ENCODE assay signal across 1 cellular context in genomic region chr14:39704581-39704980, GRCh38.
TF ChIP-seq lines count a peak whose summit lies in the region.

No MANE protein-coding gene starts in this region.

TF ChIP-seq in GM12878, 131 proteins besides CTCF, POLR2A, EP300 and RAD21 (continued from another document):
- TF ChIP-seq, protein P1, sequence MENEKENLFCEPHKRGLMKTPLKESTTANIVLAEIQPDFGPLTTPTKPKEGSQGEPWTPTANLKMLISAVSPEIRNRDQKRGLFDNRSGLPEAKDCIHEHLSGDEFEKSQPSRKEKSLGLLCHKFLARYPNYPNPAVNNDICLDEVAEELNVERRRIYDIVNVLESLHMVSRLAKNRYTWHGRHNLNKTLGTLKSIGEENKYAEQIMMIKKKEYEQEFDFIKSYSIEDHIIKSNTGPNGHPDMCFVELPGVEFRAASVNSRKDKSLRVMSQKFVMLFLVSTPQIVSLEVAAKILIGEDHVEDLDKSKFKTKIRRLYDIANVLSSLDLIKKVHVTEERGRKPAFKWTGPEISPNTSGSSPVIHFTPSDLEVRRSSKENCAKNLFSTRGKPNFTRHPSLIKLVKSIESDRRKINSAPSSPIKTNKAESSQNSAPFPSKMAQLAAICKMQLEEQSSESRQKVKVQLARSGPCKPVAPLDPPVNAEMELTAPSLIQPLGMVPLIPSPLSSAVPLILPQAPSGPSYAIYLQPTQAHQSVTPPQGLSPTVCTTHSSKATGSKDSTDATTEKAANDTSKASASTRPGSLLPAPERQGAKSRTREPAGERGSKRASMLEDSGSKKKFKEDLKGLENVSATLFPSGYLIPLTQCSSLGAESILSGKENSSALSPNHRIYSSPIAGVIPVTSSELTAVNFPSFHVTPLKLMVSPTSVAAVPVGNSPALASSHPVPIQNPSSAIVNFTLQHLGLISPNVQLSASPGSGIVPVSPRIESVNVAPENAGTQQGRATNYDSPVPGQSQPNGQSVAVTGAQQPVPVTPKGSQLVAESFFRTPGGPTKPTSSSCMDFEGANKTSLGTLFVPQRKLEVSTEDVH (IDR thresholded peaks at IDR 0.05; ENCODE audit: low read depth, partially characterized antibody) = no peak
- TF ChIP-seq ELK1 (IDR thresholded peaks at IDR 0.05; ENCODE audit: low read depth, low read length) (no peak), KAT2A (conservative IDR thresholded peaks at IDR 0.05; ENCODE audit: control insufficient read depth, low read depth, low read length) (no peak), BCL3 (IDR thresholded peaks at IDR 0.05; ENCODE audit: borderline replicate concordance, insufficient read depth, low read depth, low read length, poor library complexity, severe bottlenecking) (no peak), CEBPB (IDR thresholded peaks at IDR 0.05; ENCODE audit: borderline replicate concordance in 1 of 2, low read depth in 2 of 2, low read length in 2 of 2) (no peak)
- TF ChIP-seq, protein P2, sequence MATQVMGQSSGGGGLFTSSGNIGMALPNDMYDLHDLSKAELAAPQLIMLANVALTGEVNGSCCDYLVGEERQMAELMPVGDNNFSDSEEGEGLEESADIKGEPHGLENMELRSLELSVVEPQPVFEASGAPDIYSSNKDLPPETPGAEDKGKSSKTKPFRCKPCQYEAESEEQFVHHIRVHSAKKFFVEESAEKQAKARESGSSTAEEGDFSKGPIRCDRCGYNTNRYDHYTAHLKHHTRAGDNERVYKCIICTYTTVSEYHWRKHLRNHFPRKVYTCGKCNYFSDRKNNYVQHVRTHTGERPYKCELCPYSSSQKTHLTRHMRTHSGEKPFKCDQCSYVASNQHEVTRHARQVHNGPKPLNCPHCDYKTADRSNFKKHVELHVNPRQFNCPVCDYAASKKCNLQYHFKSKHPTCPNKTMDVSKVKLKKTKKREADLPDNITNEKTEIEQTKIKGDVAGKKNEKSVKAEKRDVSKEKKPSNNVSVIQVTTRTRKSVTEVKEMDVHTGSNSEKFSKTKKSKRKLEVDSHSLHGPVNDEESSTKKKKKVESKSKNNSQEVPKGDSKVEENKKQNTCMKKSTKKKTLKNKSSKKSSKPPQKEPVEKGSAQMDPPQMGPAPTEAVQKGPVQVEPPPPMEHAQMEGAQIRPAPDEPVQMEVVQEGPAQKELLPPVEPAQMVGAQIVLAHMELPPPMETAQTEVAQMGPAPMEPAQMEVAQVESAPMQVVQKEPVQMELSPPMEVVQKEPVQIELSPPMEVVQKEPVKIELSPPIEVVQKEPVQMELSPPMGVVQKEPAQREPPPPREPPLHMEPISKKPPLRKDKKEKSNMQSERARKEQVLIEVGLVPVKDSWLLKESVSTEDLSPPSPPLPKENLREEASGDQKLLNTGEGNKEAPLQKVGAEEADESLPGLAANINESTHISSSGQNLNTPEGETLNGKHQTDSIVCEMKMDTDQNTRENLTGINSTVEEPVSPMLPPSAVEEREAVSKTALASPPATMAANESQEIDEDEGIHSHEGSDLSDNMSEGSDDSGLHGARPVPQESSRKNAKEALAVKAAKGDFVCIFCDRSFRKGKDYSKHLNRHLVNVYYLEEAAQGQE (IDR thresholded peaks at IDR 0.05; ENCODE audit: low read depth, low read length) = no peak
